15 cellular contexts compared by ENCODE assay signal in the genomic region with DNA sequence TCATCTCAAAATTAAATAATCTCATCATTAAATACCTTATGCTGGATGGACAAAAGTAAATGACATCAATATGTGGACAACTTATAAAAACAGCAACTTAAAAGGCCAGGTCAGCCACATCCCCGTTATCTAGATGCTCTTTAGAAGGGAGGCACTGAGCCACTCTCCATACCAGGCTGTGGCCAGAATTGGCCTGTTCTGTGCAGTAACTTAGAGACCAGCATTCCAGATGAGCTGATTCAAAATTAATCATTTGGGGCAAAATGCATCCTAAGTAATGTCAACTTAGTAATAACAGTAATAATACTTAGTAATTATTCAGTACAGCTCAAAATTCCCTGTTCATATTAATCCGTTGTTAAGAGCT.
A peak's percentile ranks its signal among the peaks of the same experiment; 100 is the strongest.
DNase-seq lines count a peak whose midpoint lies in the region; ATAC-seq and TF ChIP-seq lines count a peak whose summit lies in the region.
"Had no signal": no experiment of that assay in that cellular context is flagged by ENCODE, and none has a peak within 500 bp of the region (broad histone marks: within the 10 kb centered on the region; RNA-seq: fewer than 3 reads in every experiment).

No MANE protein-coding gene starts in this region.

- no peaks in the 10 kb centered on the region for H3K27me3 ChIP-seq in neural cell (ENCODE audit: insufficient read depth, low read depth, low read length)

- no peak overlapping the region for H2AFZ ChIP-seq in neural cell (ENCODE audit: low read depth, low read length)
- H2AFZ ChIP-seq: PC-9 had no signal

- ATAC-seq in GM19463 (IDR thresholded peaks at IDR 0.05; ENCODE audit: unreplicated experiment) (no peak), HG03442 (IDR thresholded peaks at IDR 0.05; ENCODE audit: unreplicated experiment) (no peak), HG03097 (IDR thresholded peaks at IDR 0.05; ENCODE audit: low FRiP score, unreplicated experiment) (no peak)

- H3K4me3 Mint-ChIP-seq in HFFc6: peak overlapping the region; percentile 58
- no peak overlapping the region for H3K4me3 Mint-ChIP-seq in activated CD4-positive, alpha-beta T cell treated with anti-CD3 and anti-CD28 coated beads, Interleukin-2, amount 10 ng/mL, durations not matched to agents 7 days and 5 days

- peak overlapping the region; percentile 1 for H3K4me2 ChIP-seq in neural cell (ENCODE audit: low read length)
- H3K4me2 ChIP-seq: PC-9 had no signal

- no peak overlapping the region for H3K9ac ChIP-seq in neural cell (ENCODE audit: low read length)

- H3K79me2 ChIP-seq in neural cell (replicated peaks; ENCODE audit: insufficient read depth, low read length): no peaks in the 10 kb centered on the region

- H3K27ac Mint-ChIP-seq in HFFc6: peak overlapping the region; percentile 87
- no peak overlapping the region for H3K27ac Mint-ChIP-seq in activated CD4-positive, alpha-beta T cell treated with anti-CD3 and anti-CD28 coated beads, Interleukin-2, amount 10 ng/mL, durations not matched to agents 7 days and 5 days

- DNase-seq in A172 (ENCODE audit: low spot score) (peak; percentile 23), HFFc6 (peak; percentile 64), astrocyte of the hippocampus (ENCODE audit: low read depth, low spot score) (peak; percentile 12)
- DNase-seq in activated CD4-positive, alpha-beta T cell treated with anti-CD3 and anti-CD28 coated beads, Interleukin-2, amount 10 ng/mL, durations not matched to agents 7 days and 5 days: no peak
- DNase-seq: DMS 273 treated with DMSO at 0.1 percent for 48 hours, GF-D8, NCI-H2081 treated with DMSO at 0.1 percent for 48 hours, NCI-H510A, NCI-H774, PC-9 had no signal

- H3K9me3 ChIP-seq in neural cell (ENCODE audit: low read length): no peaks in the 10 kb centered on the region

- no peak for TF ChIP-seq CTCF in HFFc6 (IDR thresholded peaks at IDR 0.05)
- no peak for TF ChIP-seq CTCF in neural cell (IDR thresholded peaks at IDR 0.05; ENCODE audit: poor library complexity, severe bottlenecking)

- H3K36me3 Mint-ChIP-seq in HFFc6 (ENCODE audit: low read depth): no peaks in the 10 kb centered on the region
- H3K36me3 Mint-ChIP-seq in activated CD4-positive, alpha-beta T cell treated with anti-CD3 and anti-CD28 coated beads, Interleukin-2, amount 10 ng/mL, durations not matched to agents 7 days and 5 days (ENCODE audit: low read depth): no peaks in the 10 kb centered on the region

- CTCF ChIA-PET in activated CD4-positive, alpha-beta T cell treated with anti-CD3 and anti-CD28 coated beads, Interleukin-2, amount 10 ng/mL, durations not matched to agents 7 days and 5 days (lab: Charles Lee): interaction anchor here (0.9 kb wide), 1 partner anchor 16 kb away, joined by 3 read pairs; no protein-coding TSS in a partner anchor

- no peaks in the 10 kb centered on the region for H3K9me2 ChIP-seq in neural cell (ENCODE audit: insufficient read depth, low read length)

- TF ChIP-seq EP300 in neural cell (conservative IDR thresholded peaks at IDR 0.05; ENCODE audit: poor library complexity, severe bottlenecking): no peak

- no peak for TF ChIP-seq RAD21 in neural cell (conservative IDR thresholded peaks at IDR 0.05)

- peak overlapping the region; percentile 63 for H3K27ac ChIP-seq in neural cell (ENCODE audit: low read length)
- H3K27ac ChIP-seq: C4-2B, PC-9 had no signal

- H3K4me1 Mint-ChIP-seq in HFFc6 (ENCODE audit: low read depth): peaks cover 30% of the 10 kb centered on the region
- peaks cover 7% of the 10 kb centered on the region for H3K4me1 Mint-ChIP-seq in activated CD4-positive, alpha-beta T cell treated with anti-CD3 and anti-CD28 coated beads, Interleukin-2, amount 10 ng/mL, durations not matched to agents 7 days and 5 days

- no peaks in the 10 kb centered on the region for H4K20me1 ChIP-seq in neural cell (ENCODE audit: insufficient read depth)

- no peak overlapping the region for H3K4me3 ChIP-seq in neural cell (ENCODE audit: low read length)
- H3K4me3 ChIP-seq: PC-9 had no signal

- H3F3A ChIP-seq in neural cell (ENCODE audit: insufficient read depth, low read length, poor library complexity, severe bottlenecking): no peaks in the 10 kb centered on the region

- POLR2A ChIA-PET in activated CD4-positive, alpha-beta T cell treated with anti-CD3 and anti-CD28 coated beads, Interleukin-2, amount 10 ng/mL, durations not matched to agents 7 days and 5 days (lab: Charles Lee): no interaction called here

- no peaks in the 10 kb centered on the region for H3K9me3 Mint-ChIP-seq in HFFc6
- no peaks in the 10 kb centered on the region for H3K9me3 Mint-ChIP-seq in activated CD4-positive, alpha-beta T cell treated with anti-CD3 and anti-CD28 coated beads, Interleukin-2, amount 10 ng/mL, durations not matched to agents 7 days and 5 days

- H3K36me3 ChIP-seq in neural cell (ENCODE audit: insufficient read depth, low read length): no peaks in the 10 kb centered on the region

- peaks cover 12% of the 10 kb centered on the region for H3K27me3 Mint-ChIP-seq in HFFc6 (ENCODE audit: insufficient read depth)
- peaks cover 3% of the 10 kb centered on the region for H3K27me3 Mint-ChIP-seq in activated CD4-positive, alpha-beta T cell treated with anti-CD3 and anti-CD28 coated beads, Interleukin-2, amount 10 ng/mL, durations not matched to agents 7 days and 5 days

TF ChIP-seq in neural cell, 6 proteins besides CTCF, POLR2A, EP300 and RAD21:
- TF ChIP-seq POLR2AphosphoS5 (IDR thresholded peaks at IDR 0.05) (no peak), SMC3 (conservative IDR thresholded peaks at IDR 0.05; ENCODE audit: poor library complexity) (no peak), TAF1 (IDR thresholded peaks at IDR 0.05; ENCODE audit: low read depth) (no peak), EZH2 (IDR thresholded peaks at IDR 0.05; ENCODE audit: borderline replicate concordance, insufficient read depth, low read length, poor library complexity, severe bottlenecking) (no peak), MXI1 (conservative IDR thresholded peaks at IDR 0.05; ENCODE audit: poor library complexity, severe bottlenecking) (no peak)
- TF ChIP-seq, protein P1, sequence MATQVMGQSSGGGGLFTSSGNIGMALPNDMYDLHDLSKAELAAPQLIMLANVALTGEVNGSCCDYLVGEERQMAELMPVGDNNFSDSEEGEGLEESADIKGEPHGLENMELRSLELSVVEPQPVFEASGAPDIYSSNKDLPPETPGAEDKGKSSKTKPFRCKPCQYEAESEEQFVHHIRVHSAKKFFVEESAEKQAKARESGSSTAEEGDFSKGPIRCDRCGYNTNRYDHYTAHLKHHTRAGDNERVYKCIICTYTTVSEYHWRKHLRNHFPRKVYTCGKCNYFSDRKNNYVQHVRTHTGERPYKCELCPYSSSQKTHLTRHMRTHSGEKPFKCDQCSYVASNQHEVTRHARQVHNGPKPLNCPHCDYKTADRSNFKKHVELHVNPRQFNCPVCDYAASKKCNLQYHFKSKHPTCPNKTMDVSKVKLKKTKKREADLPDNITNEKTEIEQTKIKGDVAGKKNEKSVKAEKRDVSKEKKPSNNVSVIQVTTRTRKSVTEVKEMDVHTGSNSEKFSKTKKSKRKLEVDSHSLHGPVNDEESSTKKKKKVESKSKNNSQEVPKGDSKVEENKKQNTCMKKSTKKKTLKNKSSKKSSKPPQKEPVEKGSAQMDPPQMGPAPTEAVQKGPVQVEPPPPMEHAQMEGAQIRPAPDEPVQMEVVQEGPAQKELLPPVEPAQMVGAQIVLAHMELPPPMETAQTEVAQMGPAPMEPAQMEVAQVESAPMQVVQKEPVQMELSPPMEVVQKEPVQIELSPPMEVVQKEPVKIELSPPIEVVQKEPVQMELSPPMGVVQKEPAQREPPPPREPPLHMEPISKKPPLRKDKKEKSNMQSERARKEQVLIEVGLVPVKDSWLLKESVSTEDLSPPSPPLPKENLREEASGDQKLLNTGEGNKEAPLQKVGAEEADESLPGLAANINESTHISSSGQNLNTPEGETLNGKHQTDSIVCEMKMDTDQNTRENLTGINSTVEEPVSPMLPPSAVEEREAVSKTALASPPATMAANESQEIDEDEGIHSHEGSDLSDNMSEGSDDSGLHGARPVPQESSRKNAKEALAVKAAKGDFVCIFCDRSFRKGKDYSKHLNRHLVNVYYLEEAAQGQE (IDR thresholded peaks at IDR 0.05; ENCODE audit: borderline replicate concordance): no peak
